ENCODE assay signal across 2 cellular contexts in genomic region chr2:117985092-117985491, GRCh38.
TF ChIP-seq lines count a peak whose summit lies in the region.

No MANE protein-coding gene starts in this region.

TF ChIP-seq in H1, 55 proteins besides CTCF, POLR2A, EP300 and RAD21:
- TF ChIP-seq CBX8 (IDR thresholded peaks at IDR 0.05; ENCODE audit: borderline replicate concordance, low read depth, low read length) = no peak
- TF ChIP-seq, protein P1, sequence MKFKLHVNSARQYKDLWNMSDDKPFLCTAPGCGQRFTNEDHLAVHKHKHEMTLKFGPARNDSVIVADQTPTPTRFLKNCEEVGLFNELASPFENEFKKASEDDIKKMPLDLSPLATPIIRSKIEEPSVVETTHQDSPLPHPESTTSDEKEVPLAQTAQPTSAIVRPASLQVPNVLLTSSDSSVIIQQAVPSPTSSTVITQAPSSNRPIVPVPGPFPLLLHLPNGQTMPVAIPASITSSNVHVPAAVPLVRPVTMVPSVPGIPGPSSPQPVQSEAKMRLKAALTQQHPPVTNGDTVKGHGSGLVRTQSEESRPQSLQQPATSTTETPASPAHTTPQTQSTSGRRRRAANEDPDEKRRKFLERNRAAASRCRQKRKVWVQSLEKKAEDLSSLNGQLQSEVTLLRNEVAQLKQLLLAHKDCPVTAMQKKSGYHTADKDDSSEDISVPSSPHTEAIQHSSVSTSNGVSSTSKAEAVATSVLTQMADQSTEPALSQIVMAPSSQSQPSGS (IDR thresholded peaks at IDR 0.05; ENCODE audit: low read length) = no peak
- TF ChIP-seq EZH2 (IDR thresholded peaks at IDR 0.05; ENCODE audit: low read depth, low read length, severe bottlenecking) = no peak
- TF ChIP-seq TAF1 (IDR thresholded peaks at IDR 0.05; ENCODE audit: low read depth, low read length) = no peak
- no peak for TF ChIP-seq SAP30 (IDR thresholded peaks at IDR 0.05; ENCODE audit: insufficient read depth, insufficient replicate concordance, low read length)
- no peak for TF ChIP-seq CBX5 (IDR thresholded peaks at IDR 0.05; ENCODE audit: low read depth, low read length)
- no peak for TF ChIP-seq SUZ12 (IDR thresholded peaks at IDR 0.05; ENCODE audit: low read length)
- no peak for TF ChIP-seq CHD2 (IDR thresholded peaks at IDR 0.05; ENCODE audit: low read length)
- no peak for TF ChIP-seq SP4 (IDR thresholded peaks at IDR 0.05; ENCODE audit: low read length)
- TF ChIP-seq SP1 (IDR thresholded peaks at IDR 0.05; ENCODE audit: low read depth, low read length) = no peak
- no peak for TF ChIP-seq SIRT6 (IDR thresholded peaks at IDR 0.05; ENCODE audit: low read length)
- TF ChIP-seq HDAC6 (IDR thresholded peaks at IDR 0.05; ENCODE audit: low read depth, low read length) = no peak
TF ChIP-seq in H1: peak in this region for 0.

TF ChIP-seq in HepG2, 621 proteins besides CTCF, POLR2A, EP300 and RAD21:
- TF ChIP-seq ZUFSP (CRISPR knock-in tag; IDR thresholded peaks at IDR 0.05; ENCODE audit: borderline replicate concordance) = no peak
- no peak for TF ChIP-seq ZNF7 (CRISPR knock-in tag; IDR thresholded peaks at IDR 0.05)
- TF ChIP-seq TEF (CRISPR knock-in tag; IDR thresholded peaks at IDR 0.05) = no peak
- no peak for TF ChIP-seq ZFP36 (IDR thresholded peaks at IDR 0.05; ENCODE audit: borderline replicate concordance, low read depth, low read length, partially characterized antibody)
- TF ChIP-seq HMGA1 (CRISPR knock-in tag; conservative IDR thresholded peaks at IDR 0.05) = no peak
- no peak for TF ChIP-seq ZNF761 (CRISPR knock-in tag; conservative IDR thresholded peaks at IDR 0.05)
- TF ChIP-seq ZNF674 (CRISPR knock-in tag; IDR thresholded peaks at IDR 0.05; ENCODE audit: low read depth) = no peak
- TF ChIP-seq ZNF12 (CRISPR knock-in tag; IDR thresholded peaks at IDR 0.05) = no peak
- TF ChIP-seq SP5 (CRISPR knock-in tag; IDR thresholded peaks at IDR 0.05; ENCODE audit: borderline replicate concordance, low read depth) = no peak
- no peak for TF ChIP-seq ZNF704 (CRISPR knock-in tag; IDR thresholded peaks at IDR 0.05; ENCODE audit: borderline replicate concordance)
- TF ChIP-seq ZNF670 (CRISPR knock-in tag; IDR thresholded peaks at IDR 0.05; ENCODE audit: borderline replicate concordance) = no peak
- no peak for TF ChIP-seq RXRB (CRISPR knock-in tag; IDR thresholded peaks at IDR 0.05; ENCODE audit: borderline replicate concordance)
- no peak for TF ChIP-seq CEBPZ (IDR thresholded peaks at IDR 0.05; ENCODE audit: low read length)
- TF ChIP-seq, protein P2, sequence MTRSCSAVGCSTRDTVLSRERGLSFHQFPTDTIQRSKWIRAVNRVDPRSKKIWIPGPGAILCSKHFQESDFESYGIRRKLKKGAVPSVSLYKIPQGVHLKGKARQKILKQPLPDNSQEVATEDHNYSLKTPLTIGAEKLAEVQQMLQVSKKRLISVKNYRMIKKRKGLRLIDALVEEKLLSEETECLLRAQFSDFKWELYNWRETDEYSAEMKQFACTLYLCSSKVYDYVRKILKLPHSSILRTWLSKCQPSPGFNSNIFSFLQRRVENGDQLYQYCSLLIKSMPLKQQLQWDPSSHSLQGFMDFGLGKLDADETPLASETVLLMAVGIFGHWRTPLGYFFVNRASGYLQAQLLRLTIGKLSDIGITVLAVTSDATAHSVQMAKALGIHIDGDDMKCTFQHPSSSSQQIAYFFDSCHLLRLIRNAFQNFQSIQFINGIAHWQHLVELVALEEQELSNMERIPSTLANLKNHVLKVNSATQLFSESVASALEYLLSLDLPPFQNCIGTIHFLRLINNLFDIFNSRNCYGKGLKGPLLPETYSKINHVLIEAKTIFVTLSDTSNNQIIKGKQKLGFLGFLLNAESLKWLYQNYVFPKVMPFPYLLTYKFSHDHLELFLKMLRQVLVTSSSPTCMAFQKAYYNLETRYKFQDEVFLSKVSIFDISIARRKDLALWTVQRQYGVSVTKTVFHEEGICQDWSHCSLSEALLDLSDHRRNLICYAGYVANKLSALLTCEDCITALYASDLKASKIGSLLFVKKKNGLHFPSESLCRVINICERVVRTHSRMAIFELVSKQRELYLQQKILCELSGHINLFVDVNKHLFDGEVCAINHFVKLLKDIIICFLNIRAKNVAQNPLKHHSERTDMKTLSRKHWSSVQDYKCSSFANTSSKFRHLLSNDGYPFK (CRISPR knock-in tag; IDR thresholded peaks at IDR 0.05; ENCODE audit: borderline replicate concordance) = no peak
- TF ChIP-seq, protein P3, sequence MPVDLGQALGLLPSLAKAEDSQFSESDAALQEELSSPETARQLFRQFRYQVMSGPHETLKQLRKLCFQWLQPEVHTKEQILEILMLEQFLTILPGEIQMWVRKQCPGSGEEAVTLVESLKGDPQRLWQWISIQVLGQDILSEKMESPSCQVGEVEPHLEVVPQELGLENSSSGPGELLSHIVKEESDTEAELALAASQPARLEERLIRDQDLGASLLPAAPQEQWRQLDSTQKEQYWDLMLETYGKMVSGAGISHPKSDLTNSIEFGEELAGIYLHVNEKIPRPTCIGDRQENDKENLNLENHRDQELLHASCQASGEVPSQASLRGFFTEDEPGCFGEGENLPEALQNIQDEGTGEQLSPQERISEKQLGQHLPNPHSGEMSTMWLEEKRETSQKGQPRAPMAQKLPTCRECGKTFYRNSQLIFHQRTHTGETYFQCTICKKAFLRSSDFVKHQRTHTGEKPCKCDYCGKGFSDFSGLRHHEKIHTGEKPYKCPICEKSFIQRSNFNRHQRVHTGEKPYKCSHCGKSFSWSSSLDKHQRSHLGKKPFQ (CRISPR knock-in tag; IDR thresholded peaks at IDR 0.05; ENCODE audit: insufficient replicate concordance) = no peak
- TF ChIP-seq, protein P4, sequence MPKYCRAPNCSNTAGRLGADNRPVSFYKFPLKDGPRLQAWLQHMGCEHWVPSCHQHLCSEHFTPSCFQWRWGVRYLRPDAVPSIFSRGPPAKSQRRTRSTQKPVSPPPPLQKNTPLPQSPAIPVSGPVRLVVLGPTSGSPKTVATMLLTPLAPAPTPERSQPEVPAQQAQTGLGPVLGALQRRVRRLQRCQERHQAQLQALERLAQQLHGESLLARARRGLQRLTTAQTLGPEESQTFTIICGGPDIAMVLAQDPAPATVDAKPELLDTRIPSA (CRISPR knock-in tag; IDR thresholded peaks at IDR 0.05; ENCODE audit: borderline replicate concordance) = no peak
TF ChIP-seq in HepG2: peak in this region for 0.
